In genomic region chr1:1356796-1357401, GRCh38 we compare ENCODE assay signal across 6 cellular contexts. TPM values are rescaled to one million over a fixed set of nuclear protein-coding genes. Genes with fewer than 3 reads are reported as not detected.
A peak's percentile ranks its signal among the peaks of the same experiment; 100 is the strongest.
DNase-seq lines count a peak whose midpoint lies in the region; TF ChIP-seq lines count a peak whose summit lies in the region.

No MANE protein-coding gene starts in this region.

- no peak for TF ChIP-seq CTCF in chondrocyte (IDR thresholded peaks at IDR 0.05)
- no peak for TF ChIP-seq CTCF in neural crest cell (conservative IDR thresholded peaks at IDR 0.05)

- H3K9me3 Mint-ChIP-seq in chondrocyte (ENCODE audit: low read depth) (no peaks in the 10 kb centered on the region), neural crest cell (no peaks in the 10 kb centered on the region)

- peak overlapping the region; percentile 82 for H3K4me3 Mint-ChIP-seq in chondrocyte (ENCODE audit: unreplicated experiment)
- H3K4me3 Mint-ChIP-seq in neural crest cell: peak overlapping the region; percentile 78

- DNase-seq in COLO668 (lab: John Stamatoyannopoulos, UW; ENCODE audit: unreplicated experiment) (peak; percentile 75), chondrocyte (ENCODE audit: low spot score) (no peak), neural crest cell (ENCODE audit: low read depth, low spot score) (no peak), foreskin melanocyte (no peak), ACHN (no peak), NCI-H2029 (lab: John Stamatoyannopoulos, UW) (no peak)

- peak overlapping the region; percentile 89 for H3K27ac Mint-ChIP-seq in chondrocyte (ENCODE audit: unreplicated experiment)
- no peak overlapping the region for H3K27ac Mint-ChIP-seq in neural crest cell (ENCODE audit: unreplicated experiment)

- H3K27me3 Mint-ChIP-seq in chondrocyte (ENCODE audit: low read depth) (no peaks in the 10 kb centered on the region), neural crest cell (ENCODE audit: low read depth) (peaks cover 45% of the 10 kb centered on the region)

- H3K4me1 Mint-ChIP-seq in chondrocyte (ENCODE audit: low read depth): peaks cover 59% of the 10 kb centered on the region
- peaks cover 40% of the 10 kb centered on the region for H3K4me1 Mint-ChIP-seq in neural crest cell

- H3K36me3 Mint-ChIP-seq in chondrocyte (ENCODE audit: low read depth) (no peaks in the 10 kb centered on the region), neural crest cell (ENCODE audit: low read depth) (no peaks in the 10 kb centered on the region)

- in situ Hi-C loops in ACHN (cut with HindIII; ENCODE audit: low pct_ligation_motif_present, low pct_unique_long_range_greater_than_20kb, low sequenced_read_pairs): no loop called here

RNA-seq across cellular contexts. Expression of gene MXRA8, which starts 1.5 kb away (rescaled TPM):
- total RNA-seq in chondrocyte (154 to 238 TPM (median 158 TPM) in 3 replicates), neural crest cell (5.0 and 5.8 TPM in 2 replicates)

RNA-seq across cellular contexts. Expression of gene DVL1, which starts 7.7 kb away (rescaled TPM):
- total RNA-seq in chondrocyte (59.6 to 66.5 TPM (median 59.9 TPM) in 3 replicates), neural crest cell (63.4 and 66.7 TPM in 2 replicates)

RNA-seq across cellular contexts. Expression of gene AURKAIP1, which starts 18.1 kb away (rescaled TPM):
- total RNA-seq in chondrocyte (86.8 to 128 TPM (median 89.0 TPM) in 3 replicates), neural crest cell (127 and 128 TPM in 2 replicates)

RNA-seq across cellular contexts. Expression of gene TAS1R3, which starts 25.8 kb away (rescaled TPM):
- 0.28 to 0.68 TPM (median 0.37 TPM) in 3 replicates for total RNA-seq in chondrocyte
- total RNA-seq in neural crest cell: 0.64 and 0.68 TPM in 2 replicates

RNA-seq across cellular contexts. Expression of gene CPTP, which starts 32.3 kb away (rescaled TPM):
- total RNA-seq in chondrocyte (19.4 to 23.3 TPM (median 23.1 TPM) in 3 replicates), neural crest cell (18.9 and 19.8 TPM in 2 replicates)

Comparison
In these comparisons a context has a peak if more than half of its experiments do, and no peak if none do; other contexts are left out.
1. RNA of gene MXRA8, which starts 1.5 kb away (total RNA-seq): 154 to 238 TPM in chondrocyte; 5.0 to 5.8 TPM in neural crest cell; every median in the first group is over 10 times any median in the second.